In the genomic region with DNA sequence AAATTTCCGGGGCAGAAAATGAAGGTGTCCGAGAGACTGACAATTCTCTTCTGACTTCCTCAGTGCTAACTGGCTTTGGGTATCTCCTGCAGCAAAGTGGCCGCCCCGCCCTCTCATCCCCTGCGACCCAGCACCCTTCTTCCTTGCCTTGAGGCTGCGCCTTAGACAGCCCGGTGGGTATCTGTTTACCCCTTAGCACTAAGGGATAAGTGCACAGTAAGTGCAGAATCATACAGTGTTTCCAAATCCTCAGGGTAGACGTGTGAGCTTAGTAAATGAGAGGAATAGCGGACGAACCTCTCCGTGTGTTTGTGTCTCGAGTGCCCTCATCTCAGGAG, we compare ENCODE assay signal across 8 cellular contexts. TPM values are rescaled to one million over a fixed set of nuclear protein-coding genes. Genes with fewer than 3 reads are reported as not detected.
DNase-seq lines count a peak whose midpoint lies in the region; ATAC-seq and TF ChIP-seq lines count a peak whose summit lies in the region.

No MANE protein-coding gene starts in this region.

- TF ChIP-seq POLR2A in GM18505 (IDR thresholded peaks at IDR 0.05; ENCODE audit: borderline replicate concordance, extremely low read depth, insufficient read depth, insufficient read length) = no peak

- peaks cover 38% of the 10 kb centered on the region for H3K36me3 Mint-ChIP-seq in activated T-helper 2 cell treated with anti-CD3 and anti-CD28 coated beads, Interferon-gamma antibody, Interleukin-2, Interleukin-4, amounts not matched to agents 10 μg/mL and 5 μg/mL and 100 μg/mL, durations not matched to agents 14 hours and 24 hours and 36 hours (ENCODE audit: low read depth)
- H3K36me3 Mint-ChIP-seq in stimulated activated naive CD8-positive, alpha-beta T cell treated with anti-CD3 and anti-CD28 coated beads, Interleukin-15, Interleukin-2, amounts not matched to agents 100 ng/mL and 50 ng/mL, for 24 hours (ENCODE audit: low read depth) = peaks cover 35% of the 10 kb centered on the region

- H3K4me1 Mint-ChIP-seq in activated T-helper 2 cell treated with anti-CD3 and anti-CD28 coated beads, Interferon-gamma antibody, Interleukin-2, Interleukin-4, amounts not matched to agents 10 μg/mL and 5 μg/mL and 100 μg/mL, durations not matched to agents 14 hours and 24 hours and 36 hours (ENCODE audit: low read depth) = peaks cover 39% of the 10 kb centered on the region
- H3K4me1 Mint-ChIP-seq in stimulated activated naive CD8-positive, alpha-beta T cell treated with anti-CD3 and anti-CD28 coated beads, Interleukin-15, Interleukin-2, amounts not matched to agents 100 ng/mL and 50 ng/mL, for 24 hours (ENCODE audit: low read depth) = peaks cover 51% of the 10 kb centered on the region

- intact Hi-C loops in activated T-helper 2 cell treated with anti-CD3 and anti-CD28 coated beads, Interferon-gamma antibody, Interleukin-2, Interleukin-4, amounts not matched to agents 10 μg/mL and 5 μg/mL and 100 μg/mL, durations not matched to agents 14 hours and 24 hours and 36 hours (cut with micrococcal nuclease) = loop anchor here (2.0 kb wide), 1 partner anchor 18 kb away; no protein-coding TSS in a partner anchor

- no peaks in the 10 kb centered on the region for H3K9me3 Mint-ChIP-seq in activated T-helper 2 cell treated with anti-CD3 and anti-CD28 coated beads, Interferon-gamma antibody, Interleukin-2, Interleukin-4, amounts not matched to agents 10 μg/mL and 5 μg/mL and 100 μg/mL, durations not matched to agents 14 hours and 24 hours and 36 hours
- no peaks in the 10 kb centered on the region for H3K9me3 Mint-ChIP-seq in stimulated activated naive CD8-positive, alpha-beta T cell treated with anti-CD3 and anti-CD28 coated beads, Interleukin-15, Interleukin-2, amounts not matched to agents 100 ng/mL and 50 ng/mL, for 24 hours

- ATAC-seq in GM18505 (IDR thresholded peaks at IDR 0.05; ENCODE audit: unreplicated experiment) (peak; percentile 45), HG02870 (IDR thresholded peaks at IDR 0.05; ENCODE audit: unreplicated experiment) (peak; percentile 45), GM18909 (IDR thresholded peaks at IDR 0.05; ENCODE audit: poor library complexity, unreplicated experiment) (no peak)

- peak overlapping the region; percentile 87 for H3K27ac Mint-ChIP-seq in activated T-helper 2 cell treated with anti-CD3 and anti-CD28 coated beads, Interferon-gamma antibody, Interleukin-2, Interleukin-4, amounts not matched to agents 10 μg/mL and 5 μg/mL and 100 μg/mL, durations not matched to agents 14 hours and 24 hours and 36 hours
- H3K27ac Mint-ChIP-seq in stimulated activated naive CD8-positive, alpha-beta T cell treated with anti-CD3 and anti-CD28 coated beads, Interleukin-15, Interleukin-2, amounts not matched to agents 100 ng/mL and 50 ng/mL, for 24 hours = peak overlapping the region; percentile 89

- peaks cover 3% of the 10 kb centered on the region for H3K9me3 ChIP-seq in iPS-18c (ENCODE audit: control insufficient read depth, insufficient read depth, low read length)

- DNase-seq in activated T-helper 2 cell treated with anti-CD3 and anti-CD28 coated beads, Interferon-gamma antibody, Interleukin-2, Interleukin-4, amounts not matched to agents 10 μg/mL and 5 μg/mL and 100 μg/mL, durations not matched to agents 14 hours and 24 hours and 36 hours (ENCODE audit: low spot score) = no peak
- DNase-seq in NCI-H446 treated with DMSO at 0.1 percent for 48 hours (lab: John Stamatoyannopoulos, UW) (no peak), COR-L47 (lab: John Stamatoyannopoulos, UW) (no peak)

- peak overlapping the region; percentile 60 for H3K4me3 ChIP-seq in iPS-18c (ENCODE audit: insufficient read depth, low read depth, low read length)

- peak overlapping the region; percentile 95 for H3K4me3 Mint-ChIP-seq in activated T-helper 2 cell treated with anti-CD3 and anti-CD28 coated beads, Interferon-gamma antibody, Interleukin-2, Interleukin-4, amounts not matched to agents 10 μg/mL and 5 μg/mL and 100 μg/mL, durations not matched to agents 14 hours and 24 hours and 36 hours (ENCODE audit: low read depth)
- peak overlapping the region; percentile 94 for H3K4me3 Mint-ChIP-seq in stimulated activated naive CD8-positive, alpha-beta T cell treated with anti-CD3 and anti-CD28 coated beads, Interleukin-15, Interleukin-2, amounts not matched to agents 100 ng/mL and 50 ng/mL, for 24 hours

- H3K27me3 Mint-ChIP-seq in activated T-helper 2 cell treated with anti-CD3 and anti-CD28 coated beads, Interferon-gamma antibody, Interleukin-2, Interleukin-4, amounts not matched to agents 10 μg/mL and 5 μg/mL and 100 μg/mL, durations not matched to agents 14 hours and 24 hours and 36 hours (ENCODE audit: low read depth) = no peaks in the 10 kb centered on the region
- no peaks in the 10 kb centered on the region for H3K27me3 Mint-ChIP-seq in stimulated activated naive CD8-positive, alpha-beta T cell treated with anti-CD3 and anti-CD28 coated beads, Interleukin-15, Interleukin-2, amounts not matched to agents 100 ng/mL and 50 ng/mL, for 24 hours

RNA-seq across cellular contexts. Expression of a gene that starts 0.4 kb away (rescaled TPM):
- 100 and 109 TPM in 2 replicates for total RNA-seq in activated T-helper 2 cell treated with anti-CD3 and anti-CD28 coated beads, Interferon-gamma antibody, Interleukin-2, Interleukin-4, amounts not matched to agents 10 μg/mL and 5 μg/mL and 100 μg/mL, durations not matched to agents 14 hours and 24 hours and 36 hours
